In the genomic region with DNA sequence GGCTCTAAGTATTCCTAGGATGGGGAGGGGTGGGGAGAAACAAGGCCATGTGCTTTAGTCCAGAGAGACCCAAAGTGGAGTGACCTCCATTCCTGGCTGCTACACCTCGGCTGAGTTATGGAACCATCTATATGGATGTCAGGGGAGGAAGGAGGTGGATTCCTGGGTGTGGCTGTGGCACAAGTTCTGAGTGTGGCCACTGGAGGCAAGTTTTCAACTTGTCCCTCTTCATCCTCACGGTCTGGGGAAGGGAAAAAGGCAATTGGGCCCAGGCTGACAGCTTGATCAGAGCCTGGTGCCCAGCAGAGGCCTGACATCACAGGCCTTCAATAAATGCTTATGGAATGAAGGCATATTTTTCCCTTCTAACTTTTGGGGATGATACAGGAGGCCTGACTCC, we compare ENCODE assay signal across 10 cellular contexts. TPM values are rescaled to one million over a fixed set of nuclear protein-coding genes. Genes with fewer than 3 reads are reported as not detected.
A peak's percentile ranks its signal among the peaks of the same experiment; 100 is the strongest.
DNase-seq lines count a peak whose midpoint lies in the region; TF ChIP-seq lines count a peak whose summit lies in the region.
"Had no signal": no experiment of that assay in that cellular context is flagged by ENCODE, and none has a peak within 500 bp of the region (broad histone marks: within the 10 kb centered on the region; RNA-seq: fewer than 3 reads in every experiment).

No MANE protein-coding gene starts in this region.

- no peaks in the 10 kb centered on the region for H3K27me3 ChIP-seq in CD4-positive, alpha-beta memory T cell (ENCODE audit: insufficient read depth, low read length)
- H3K27me3 ChIP-seq in mammary epithelial cell (ENCODE audit: insufficient read depth, low read length) (no peaks in the 10 kb centered on the region), parathyroid adenoma (ENCODE audit: control insufficient read depth, insufficient read depth, low read length) (no peaks in the 10 kb centered on the region), MG63 (no peaks in the 10 kb centered on the region)

- peaks cover 30% of the 10 kb centered on the region for H3K79me2 ChIP-seq in mammary epithelial cell (ENCODE audit: insufficient read depth, low read length)
- no peaks in the 10 kb centered on the region for H3K79me2 ChIP-seq in parathyroid adenoma

- no peaks in the 10 kb centered on the region for H3K9me3 Mint-ChIP-seq in CD4-positive, alpha-beta memory T cell
- H3K9me3 Mint-ChIP-seq in IgD-negative memory B cell: no peaks in the 10 kb centered on the region
- H3K9me3 Mint-ChIP-seq: activated naive CD4-positive, alpha-beta T cell treated with anti-CD3 and anti-CD28 coated beads for 36 hours had no signal

- peaks cover 28 to 52% (median 38%) of the 10 kb centered on the region in 4 donors for H3K4me1 Mint-ChIP-seq in CD4-positive, alpha-beta memory T cell
- H3K4me1 Mint-ChIP-seq in IgD-negative memory B cell: peaks cover 20 to 34% (median 28%) of the 10 kb centered on the region in 3 donors

- no peaks in the 10 kb centered on the region for H3K9me3 ChIP-seq in CD4-positive, alpha-beta memory T cell (ENCODE audit: control insufficient read depth in 1 of 2, low read length in 2 of 2)
- H3K9me3 ChIP-seq in mammary epithelial cell (replicated peaks; ENCODE audit: insufficient read depth, low read length) (no peaks in the 10 kb centered on the region), parathyroid adenoma (ENCODE audit: control insufficient read depth, low read length) (no peaks in the 10 kb centered on the region), MG63 (no peaks in the 10 kb centered on the region)

- peak overlapping the region; percentile 72 to 98 (median 96) for H3K27ac Mint-ChIP-seq in CD4-positive, alpha-beta memory T cell
- H3K27ac Mint-ChIP-seq in IgD-negative memory B cell: peak overlapping the region in 2 of 3 donors; percentile 67 to 99

- no peak for TF ChIP-seq CTCF in mammary epithelial cell (conservative IDR thresholded peaks at IDR 0.05 in 1 of 2, IDR thresholded peaks at IDR 0.05 in 1 of 2; ENCODE audit: extremely low read depth in 1 of 2, insufficient read depth in 1 of 2, low read depth in 1 of 2, low read length in 2 of 2)
- no peak for TF ChIP-seq CTCF in parathyroid adenoma (IDR thresholded peaks at IDR 0.05)

- in situ Hi-C loops in mammary epithelial cell (cut with MboI; ENCODE audit: low sequenced_read_pairs in 2 of 2): no loop called here

- CTCF ChIA-PET in CD4-positive, alpha-beta memory T cell (lab: Charles Lee; ENCODE audit: partially characterized antibody): no interaction called here
- CTCF ChIA-PET in mammary epithelial cell (lab: Charles Lee; ENCODE audit: low non-redundant PET): no interaction called here

- intact Hi-C loops in CD4-positive, alpha-beta memory T cell (cut with micrococcal nuclease): no loop called here
- intact Hi-C loops in mammary epithelial cell (cut with micrococcal nuclease): no loop called here

- no peaks in the 10 kb centered on the region for H3K36me3 ChIP-seq in CD4-positive, alpha-beta memory T cell (ENCODE audit: insufficient read depth, low read length)
- H3K36me3 ChIP-seq in mammary epithelial cell (ENCODE audit: insufficient read depth, low read length) (peaks cover 2% of the 10 kb centered on the region), parathyroid adenoma (ENCODE audit: control insufficient read depth, insufficient read depth, low read length) (no peaks in the 10 kb centered on the region), MG63 (no peaks in the 10 kb centered on the region)

- H4K20me1 ChIP-seq in mammary epithelial cell (ENCODE audit: insufficient read depth, low read length): no peaks in the 10 kb centered on the region

- dilution Hi-C loops in mammary epithelial cell (cut with HindIII; ENCODE audit: low sequenced_read_pairs): no loop called here

- H3K4me1 ChIP-seq in CD4-positive, alpha-beta memory T cell (ENCODE audit: insufficient read depth, low read length): peaks cover 38% of the 10 kb centered on the region
- H3K4me1 ChIP-seq in mammary epithelial cell (ENCODE audit: insufficient read depth, low read length): peaks cover 34% of the 10 kb centered on the region
- peaks cover 6% of the 10 kb centered on the region for H3K4me1 ChIP-seq in parathyroid adenoma

- BruUV-seq in mammary epithelial cell (replicated peaks; lab: Mats Ljungman, UMichigan): no TSS peak

- peaks cover 0 to 17% of the 10 kb centered on the region in 2 donors for H3K36me3 Mint-ChIP-seq in CD4-positive, alpha-beta memory T cell
- peaks cover 1% of the 10 kb centered on the region for H3K36me3 Mint-ChIP-seq in IgD-negative memory B cell

- POLR2A ChIA-PET in CD4-positive, alpha-beta memory T cell (lab: Charles Lee; ENCODE audit: partially characterized antibody): interaction anchor here (0.9 kb wide), 1 partner anchor 78 kb away, joined by 3 read pairs; no protein-coding TSS in a partner anchor

- H3K9ac ChIP-seq in mammary epithelial cell (ENCODE audit: insufficient read depth, low read length) (no peak overlapping the region), parathyroid adenoma (no peak overlapping the region)

- H3K4me2 ChIP-seq in mammary epithelial cell (ENCODE audit: insufficient read depth, low read depth, low read length) (no peak overlapping the region), parathyroid adenoma (ENCODE audit: low read length) (no peak overlapping the region)

- H3K4me3 ChIP-seq in CD4-positive, alpha-beta memory T cell (ENCODE audit: low read length in 2 of 2): no peak overlapping the region
- no peak overlapping the region for H3K4me3 ChIP-seq in mammary epithelial cell (replicated peaks in 1 of 3; ENCODE audit: insufficient read depth in 1 of 3, low read depth in 2 of 3, low read length in 3 of 3)
- no peak overlapping the region for H3K4me3 ChIP-seq in parathyroid adenoma (ENCODE audit: low read depth, low read length)
- no peak overlapping the region for H3K4me3 ChIP-seq in MG63

- no peak for DNase-seq in CD4-positive, alpha-beta memory T cell
- no peak for DNase-seq in mammary epithelial cell
- no peak for DNase-seq in SKM-1 (lab: John Stamatoyannopoulos, UW; ENCODE audit: unreplicated experiment)
- no peak for DNase-seq in MG63
- no peak for DNase-seq in epidermal melanocyte (ENCODE audit: insufficient read length, low spot score)
- DNase-seq: activated naive CD4-positive, alpha-beta T cell treated with anti-CD3 and anti-CD28 coated beads for 36 hours; NCI-H774; T1000 had no signal

- 78% methylated on average over 2 of the region's 2 CpGs for WGBS in mammary epithelial cell (ENCODE audit: low coverage, missing lambda C conversion rate)

- no peaks in the 10 kb centered on the region for H3K27me3 Mint-ChIP-seq in CD4-positive, alpha-beta memory T cell
- no peaks in the 10 kb centered on the region for H3K27me3 Mint-ChIP-seq in IgD-negative memory B cell

- H3K4me3 Mint-ChIP-seq in CD4-positive, alpha-beta memory T cell: peak overlapping the region; percentile 22 to 99 (median 96)
- peak overlapping the region in 3 of 4 donors; percentile 77 to 92 (median 87) for H3K4me3 Mint-ChIP-seq in IgD-negative memory B cell

- H2AFZ ChIP-seq in mammary epithelial cell (ENCODE audit: low read depth, low read length): peak overlapping the region; percentile 34
- H2AFZ ChIP-seq in parathyroid adenoma: peak overlapping the region; percentile 35

- no peak overlapping the region for H3K27ac ChIP-seq in CD4-positive, alpha-beta memory T cell (ENCODE audit: low read depth, low read length)
- H3K27ac ChIP-seq in mammary epithelial cell (ENCODE audit: insufficient read depth, low read depth, low read length): no peak overlapping the region
- H3K27ac ChIP-seq in parathyroid adenoma: no peak overlapping the region

RNA-seq across cellular contexts. Expression of a gene that starts 2.0 kb away (rescaled TPM):
- total RNA-seq in CD4-positive, alpha-beta memory T cell: 10 to 100 TPM; 71.2 to 72.4 TPM
- 1 to 10 TPM in 1 of 2 donors, under 1 TPM in 1; 0.55 to 8.1 TPM for polyA plus RNA-seq in CD4-positive, alpha-beta memory T cell
- polyA plus RNA-seq in IgD-negative memory B cell (6.7 TPM), mammary epithelial cell (106 TPM)
- total RNA-seq in mammary epithelial cell: 100 to 1,000 TPM; 125 to 155 TPM
- 270 TPM for polyA minus RNA-seq in mammary epithelial cell
- 7.1 and 14.5 TPM in 2 replicates for total RNA-seq in MG63 (2014; rRNA removed; shearing (Covaris generic); ENCODE audit: low replicate concordance)

RNA-seq across cellular contexts. Expression of a gene that starts 39.1 kb away (rescaled TPM):
- 10 to 100 TPM; 26.2 to 27.2 TPM for total RNA-seq in CD4-positive, alpha-beta memory T cell
- 10 to 100 TPM; 28.1 to 41.6 TPM for polyA plus RNA-seq in CD4-positive, alpha-beta memory T cell
- 40.6 TPM for polyA plus RNA-seq in IgD-negative memory B cell
- 10 to 100 TPM; 41.0 to 70.6 TPM for total RNA-seq in mammary epithelial cell
- polyA plus RNA-seq in mammary epithelial cell: 62.0 TPM
- polyA minus RNA-seq in mammary epithelial cell: 81.7 TPM
- 11.7 and 21.8 TPM in 2 replicates for total RNA-seq in MG63 (2014; rRNA removed; shearing (Covaris generic); ENCODE audit: low replicate concordance)
